Comparison of ENCODE assay signal across 13 cellular contexts in genomic region chr2:193518061-193518817, GRCh38.
A peak's percentile ranks its signal among the peaks of the same experiment; 100 is the strongest.
DNase-seq lines count a peak whose midpoint lies in the region; ATAC-seq, FAIRE-seq and TF ChIP-seq lines count a peak whose summit lies in the region.
"Had no signal": no experiment of that assay in that cellular context is flagged by ENCODE, and none has a peak within 500 bp of the region (broad histone marks: within the 10 kb centered on the region; RNA-seq: fewer than 3 reads in every experiment).

No MANE protein-coding gene starts in this region.

- no peaks in the 10 kb centered on the region for H3K27me3 ChIP-seq in ACC112 (ENCODE audit: insufficient read depth, low read length)
- H3K27me3 ChIP-seq in astrocyte (ENCODE audit: insufficient read depth, low read length) = no peaks in the 10 kb centered on the region

- peak overlapping the region; percentile 24; the same call in 1 of the 2 replicates for H3K4me3 ChIP-seq in ACC112 (ENCODE audit: low read depth, low read length)
- H3K4me3 ChIP-seq in astrocyte (ENCODE audit: insufficient read depth, low read depth, low read length) = peak overlapping the region; percentile 29
- H3K4me3 ChIP-seq: HAP-1 had no signal

- no peaks in the 10 kb centered on the region for H3K27me3 Mint-ChIP-seq in astrocyte (ENCODE audit: low read depth, unreplicated experiment)

- H3K27ac ChIP-seq in ACC112 (ENCODE audit: low read depth, low read length) = peak overlapping the region; percentile 82
- H3K27ac ChIP-seq in astrocyte (ENCODE audit: low read depth, low read length) = peak overlapping the region; percentile 64

- FAIRE-seq in astrocyte (lab: Jason Lieb, UNC) = no peak
- FAIRE-seq in HTR-8/SVneo (lab: Jason Lieb, UNC) = no peak
- FAIRE-seq: HepG2 had no signal

- peak overlapping the region; percentile 70 for H2AFZ ChIP-seq in ACC112 (ENCODE audit: low read length, unreplicated experiment)
- peak overlapping the region; percentile 54 for H2AFZ ChIP-seq in astrocyte (ENCODE audit: low read depth, low read length)

- H4K20me1 ChIP-seq in astrocyte (ENCODE audit: insufficient read depth, low read length) = no peaks in the 10 kb centered on the region

- ATAC-seq in HG03457 (IDR thresholded peaks at IDR 0.05; ENCODE audit: unreplicated experiment) = no peak
- ATAC-seq: HepG2 had no signal

- no peaks in the 10 kb centered on the region for H3K36me3 Mint-ChIP-seq in astrocyte (ENCODE audit: low read depth, unreplicated experiment)

- H3K4me3 Mint-ChIP-seq in astrocyte (ENCODE audit: unreplicated experiment) = no peak overlapping the region

- no peaks in the 10 kb centered on the region for H3K9me3 ChIP-seq in astrocyte (ENCODE audit: insufficient read depth, low read depth, low read length)
- H3K9me3 ChIP-seq: HAP-1 had no signal

- peaks cover 11% of the 10 kb centered on the region for H3K4me1 Mint-ChIP-seq in astrocyte (ENCODE audit: low read depth, unreplicated experiment)

- H3K79me2 ChIP-seq in ACC112 (ENCODE audit: control insufficient read depth, insufficient read depth, low read length, unreplicated experiment) (no peaks in the 10 kb centered on the region), astrocyte (ENCODE audit: insufficient read depth, low read length) (no peaks in the 10 kb centered on the region)

- peak; percentile 11 for DNase-seq in HPDE6-E6E7 (ENCODE audit: extremely low spot score)
- DNase-seq in astrocyte (ENCODE audit: low read depth) = peak; percentile 92
- DNase-seq in iris pigment epithelial cell (ENCODE audit: low read depth) = peak; percentile 73
- no peak for DNase-seq in GF-D8 (lab: John Stamatoyannopoulos, UW)
- no peak for DNase-seq in ecto neural progenitor cell (ENCODE audit: low spot score)
- DNase-seq in HTR-8/SVneo (ENCODE audit: insufficient read length, low spot score) = no peak
- DNase-seq: effector CD4-positive, alpha-beta T cell; NCI-H526 treated with DMSO at 0.1 percent for 48 hours; Right ventricle myocardium superior had no signal

- H3K36me3 ChIP-seq in ACC112 (ENCODE audit: insufficient read depth, low read length) (no peaks in the 10 kb centered on the region), astrocyte (ENCODE audit: insufficient read depth, low read length) (no peaks in the 10 kb centered on the region)
- H3K36me3 ChIP-seq: HAP-1 had no signal

- H3K4me2 ChIP-seq in astrocyte (ENCODE audit: low read length) = peak overlapping the region; percentile 69

- no peak for TF ChIP-seq CTCF in astrocyte (IDR thresholded peaks at IDR 0.05; ENCODE audit: insufficient read depth, low read depth, low read length)

- H3K9ac ChIP-seq in astrocyte (ENCODE audit: low read length) = peak overlapping the region; percentile 29

- peaks cover 8% of the 10 kb centered on the region for H3K4me1 ChIP-seq in ACC112 (ENCODE audit: control insufficient read depth, insufficient read depth, low read length, unreplicated experiment)
- peaks cover 10% of the 10 kb centered on the region for H3K4me1 ChIP-seq in astrocyte (ENCODE audit: insufficient read depth, low read length)
- H3K4me1 ChIP-seq: HAP-1 had no signal

- H3K27ac Mint-ChIP-seq in astrocyte (ENCODE audit: unreplicated experiment) = peak overlapping the region; percentile 59

- H3K9me3 Mint-ChIP-seq in astrocyte (ENCODE audit: unreplicated experiment) = no peaks in the 10 kb centered on the region

Comparison
In these comparisons a context has a peak if more than half of its experiments do, and no peak if none do; other contexts are left out.
1. DNase-seq: peak in HPDE6-E6E7 (single experiment), astrocyte (single experiment) and iris pigment epithelial cell (single experiment); none in GF-D8 (single experiment), ecto neural progenitor cell (single experiment) and HTR-8/SVneo (single experiment).